Comparison of ENCODE assay signal across 27 cellular contexts in genomic region chr6:40210628-40211056, GRCh38.
DNase-seq lines count a peak whose midpoint lies in the region; ATAC-seq and TF ChIP-seq lines count a peak whose summit lies in the region.
"Had no signal": no experiment of that assay in that cellular context is flagged by ENCODE, and none has a peak within 500 bp of the region (broad histone marks: within the 10 kb centered on the region; RNA-seq: fewer than 3 reads in every experiment).

No MANE protein-coding gene starts in this region.

- intact Hi-C loops in heart left ventricle (cut with DNase I) (no loop called here), left ventricle myocardium superior (cut with micrococcal nuclease) (no loop called here), left colon (cut with DNase I, micrococcal nuclease) (no loop called here)

- WGBS in heart left ventricle, 4 donors = 0 to 5% (median 2%) methylated on average over 1 of the region's 1 CpG

- no peak overlapping the region for H3K4me3 ChIP-seq in heart left ventricle
- H3K4me3 ChIP-seq: heart right ventricle, ovary, right atrium auricular region, SJCRH30, thoracic aorta had no signal

- peaks cover 0 to 6% (median 0%) of the 10 kb centered on the region in 12 donors for H3K9me3 ChIP-seq in heart left ventricle
- H3K9me3 ChIP-seq: ovary, SJCRH30, thoracic aorta had no signal

- peaks cover 0 to 2% (median 0%) of the 10 kb centered on the region in 12 donors for H3K4me1 ChIP-seq in heart left ventricle
- H3K4me1 ChIP-seq: heart right ventricle, right atrium auricular region, SJCRH30 had no signal

- TF ChIP-seq POLR2A in heart left ventricle (IDR thresholded peaks at IDR 0.05) = no peak

- no peak for DNase-seq in heart left ventricle
- DNase-seq in left ventricle myocardium superior = no peak
- DNase-seq in NCI-H2227 treated with DMSO at 0.1 percent for 48 hours (lab: John Stamatoyannopoulos, UW) = peak; percentile 36
- DNase-seq in left colon = no peak
- DNase-seq in RWPE1 (ENCODE audit: low spot score) = no peak
- no peak for DNase-seq in NCI-H1092 treated with DMSO at 0.1 percent for 48 hours (lab: John Stamatoyannopoulos, UW)
- no peak for DNase-seq in G401 (ENCODE audit: low spot score)
- DNase-seq: ACHN; activated CD4-positive, alpha-beta T cell treated with anti-CD3 and anti-CD28 coated beads for 1 hour; activated gamma-delta T cell treated with Interleukin-2 at 50 U/mL for 16 hours; activated T-cell treated with anti-CD3 and anti-CD28 coated beads, Interleukin-2, amount 50 U/mL, for 1 hour; C1 segment of cervical spinal cord; DMS79 treated with DMSO at 0.1 percent for 48 hours; effector CD4-positive, alpha-beta T cell; heart right ventricle; KBM-7; naive thymus-derived CD8-positive, alpha-beta T cell; NCI-H187 treated with DMSO at 0.1 percent for 48 hours; ovary; stimulated activated CD4-positive, alpha-beta T cell treated with anti-CD3 and anti-CD28 coated beads, Interleukin-4, amount 100 ng/mL, for 1 hour; stimulated activated naive CD4-positive, alpha-beta T cell had no signal

- POLR2A ChIA-PET in RWPE1 (lab: Yijun Ruan, JAX; ENCODE audit: low non-redundant PET) = no interaction called here

- in situ Hi-C loops in G401 (cut with HindIII; ENCODE audit: low sequenced_read_pairs) = no loop called here

- no peaks in the 10 kb centered on the region for H3K36me3 ChIP-seq in heart left ventricle
- H3K36me3 ChIP-seq: heart right ventricle, ovary, right atrium auricular region, SJCRH30, thoracic aorta had no signal

- CTCF ChIA-PET in RWPE1 (lab: Yijun Ruan, JAX) = interaction anchor here (0.6 kb wide), 1 partner anchor 22 kb away, joined by 3 read pairs; no protein-coding TSS in a partner anchor

- H3K27ac ChIP-seq in heart left ventricle (no peak overlapping the region), RWPE1 (no peak overlapping the region)
- H3K27ac ChIP-seq: epithelial cell of prostate, heart right ventricle, ovary, right atrium auricular region, SJCRH30, thoracic aorta had no signal

- ATAC-seq in heart left ventricle (peak in 3 of 4 donors; percentile 34 to 61 (median 58)), left ventricle myocardium superior (no peak), left colon (peak; percentile 56), GM19452 (IDR thresholded peaks at IDR 0.05; ENCODE audit: unreplicated experiment) (no peak)
- ATAC-seq: left lobe of liver; naive thymus-derived CD8-positive, alpha-beta T cell had no signal

- no peak for TF ChIP-seq CTCF in heart left ventricle (IDR thresholded peaks at IDR 0.05)
- TF ChIP-seq CTCF in RWPE1 (conservative IDR thresholded peaks at IDR 0.05; ENCODE audit: low read depth) = no peak

- no peaks in the 10 kb centered on the region for H3K27me3 ChIP-seq in heart left ventricle
- H3K27me3 ChIP-seq: ovary, right atrium auricular region, SJCRH30 had no signal

Comparison
In these comparisons a context has a peak if more than half of its experiments do, and no peak if none do; other contexts are left out.
1. ATAC-seq: peak in heart left ventricle (3 of 4) and left colon (single experiment); none in left ventricle myocardium superior (single experiment) and GM19452 (single experiment).